ENCODE assay signal across 1 cellular context in genomic region chr12:104377507-104377812, GRCh38.
TF ChIP-seq lines count a peak whose summit lies in the region.

No MANE protein-coding gene starts in this region.

TF ChIP-seq in A549, 52 proteins besides CTCF, POLR2A, EP300 and RAD21 (continued from another document):
- no peak for TF ChIP-seq ESRRA (IDR thresholded peaks at IDR 0.05; ENCODE audit: borderline replicate concordance, low read length)
- TF ChIP-seq SREBF2 (IDR thresholded peaks at IDR 0.05), result no peak
- TF ChIP-seq SMC3 (IDR thresholded peaks at IDR 0.05), result no peak
- no peak for TF ChIP-seq KDM5A (IDR thresholded peaks at IDR 0.05)
- no peak for TF ChIP-seq ZFP36 (IDR thresholded peaks at IDR 0.05; ENCODE audit: borderline replicate concordance, partially characterized antibody)
- TF ChIP-seq, protein P1, sequence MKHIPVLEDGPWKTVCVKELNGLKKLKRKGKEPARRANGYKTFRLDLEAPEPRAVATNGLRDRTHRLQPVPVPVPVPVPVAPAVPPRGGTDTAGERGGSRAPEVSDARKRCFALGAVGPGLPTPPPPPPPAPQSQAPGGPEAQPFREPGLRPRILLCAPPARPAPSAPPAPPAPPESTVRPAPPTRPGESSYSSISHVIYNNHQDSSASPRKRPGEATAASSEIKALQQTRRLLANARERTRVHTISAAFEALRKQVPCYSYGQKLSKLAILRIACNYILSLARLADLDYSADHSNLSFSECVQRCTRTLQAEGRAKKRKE (CRISPR knock-in tag; IDR thresholded peaks at IDR 0.05; ENCODE audit: low read depth), result no peak
- TF ChIP-seq, protein P2, sequence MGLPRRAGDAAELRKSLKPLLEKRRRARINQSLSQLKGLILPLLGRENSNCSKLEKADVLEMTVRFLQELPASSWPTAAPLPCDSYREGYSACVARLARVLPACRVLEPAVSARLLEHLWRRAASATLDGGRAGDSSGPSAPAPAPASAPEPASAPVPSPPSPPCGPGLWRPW (IDR thresholded peaks at IDR 0.05), result no peak
